Comparison of ENCODE assay signal across 21 cellular contexts in genomic region chr3:171195686-171196085, GRCh38.
DNase-seq lines count a peak whose midpoint lies in the region; ATAC-seq, FAIRE-seq and TF ChIP-seq lines count a peak whose summit lies in the region.
"Had no signal": no experiment of that assay in that cellular context is flagged by ENCODE, and none has a peak within 500 bp of the region (broad histone marks: within the 10 kb centered on the region; RNA-seq: fewer than 3 reads in every experiment).

No MANE protein-coding gene starts in this region.

- no peaks in the 10 kb centered on the region for H4K20me1 ChIP-seq in HCT116 (ENCODE audit: insufficient read depth)
- no peaks in the 10 kb centered on the region for H4K20me1 ChIP-seq in astrocyte (ENCODE audit: insufficient read depth, low read length)

- no peaks in the 10 kb centered on the region for H3K27me3 Mint-ChIP-seq in astrocyte (ENCODE audit: low read depth, unreplicated experiment)
- H3K27me3 Mint-ChIP-seq: CD4-positive, alpha-beta T cell had no signal

- no peak overlapping the region for H3K9ac ChIP-seq in HCT116 (ENCODE audit: low read length)
- H3K9ac ChIP-seq in astrocyte (ENCODE audit: low read length) = no peak overlapping the region
- H3K9ac ChIP-seq in colonic mucosa (ENCODE audit: low read depth in 2 of 2, low read length in 2 of 2) = no peak overlapping the region
- H3K9ac ChIP-seq: KMS-11 had no signal

- ATAC-seq in HCT116 (no peak), HG02840 (IDR thresholded peaks at IDR 0.05; ENCODE audit: low FRiP score, unreplicated experiment) (no peak)
- ATAC-seq: left lobe of liver, mucosa of descending colon had no signal

- H3K4me1 Mint-ChIP-seq in astrocyte (ENCODE audit: low read depth, unreplicated experiment) = peaks cover 68% of the 10 kb centered on the region

- no peaks in the 10 kb centered on the region for H3K79me2 ChIP-seq in HCT116 (ENCODE audit: insufficient read depth, low read length)
- H3K79me2 ChIP-seq in astrocyte (ENCODE audit: insufficient read depth, low read length) = no peaks in the 10 kb centered on the region

- no peak for TF ChIP-seq POLR2A in HCT116 (IDR thresholded peaks at IDR 0.05; ENCODE audit: borderline replicate concordance, extremely low read depth, insufficient read depth, insufficient read length)

- H2AFZ ChIP-seq in HCT116 (ENCODE audit: low read depth, low read length, poor library complexity, severe bottlenecking) (no peak overlapping the region), astrocyte (ENCODE audit: low read depth, low read length) (no peak overlapping the region)

- H3K9me2 ChIP-seq in HCT116 (ENCODE audit: insufficient read depth) = no peaks in the 10 kb centered on the region

- no peak for FAIRE-seq in astrocyte (lab: Jason Lieb, UNC)

- H3K4me2 ChIP-seq in HCT116 (ENCODE audit: low read length) (no peak overlapping the region), astrocyte (ENCODE audit: low read length) (no peak overlapping the region)
- H3K4me2 ChIP-seq: KMS-11 had no signal

- H3K27ac ChIP-seq in AG04450 (ENCODE audit: low read depth, low read length) (no peak overlapping the region), HCT116 (ENCODE audit: low read depth, low read length) (no peak overlapping the region), astrocyte (ENCODE audit: low read depth, low read length) (no peak overlapping the region), colonic mucosa (no peak overlapping the region)
- H3K27ac ChIP-seq: coronary artery, KMS-11, WERI-Rb-1 had no signal

- TF ChIP-seq RAD21 in HCT116 (IDR thresholded peaks at IDR 0.05; ENCODE audit: low read depth) = no peak

- BruUV-seq in HCT116 (replicated peaks; lab: Mats Ljungman, UMichigan) = no TSS peak

- CTCF ChIA-PET in AG04450 (lab: Charles Lee) (interaction anchor here (0.6 to 2.0 kb wide), 4 partner anchors 10 to 885 kb away, joined by 3 to 10 read pairs (median 6); no protein-coding TSS in a partner anchor), HCT116 (lab: Charles Lee) (no interaction called here)

- POLR2A ChIA-PET in AG04450 (lab: Yijun Ruan, JAX) (no interaction called here), HCT116 (lab: Charles Lee) (no interaction called here)

- DNase-seq in AG04450 (ENCODE audit: low read depth, low spot score) (no peak), HCT116 (ENCODE audit: low read depth, low spot score) (no peak), astrocyte (ENCODE audit: low read depth) (no peak), fibroblast of villous mesenchyme (ENCODE audit: low read depth) (no peak), activated gamma-delta T cell (lab: John Stamatoyannopoulos, UW) (no peak), globus pallidus (ENCODE audit: low spot score) (no peak), colonic mucosa (no peak)
- DNase-seq: activated CD4-positive, alpha-beta T cell treated with anti-CD3 and anti-CD28 coated beads, Interleukin-2, amount 50 U/mL, for 4 hours; activated naive CD4-positive, alpha-beta T cell treated with anti-CD3 and anti-CD28 coated beads for 36 hours; activated T-cell treated with anti-CD3 and anti-CD28 coated beads, Interleukin-2, amount 50 U/mL, for 1 hour; CD4-positive, alpha-beta T cell; DMS79 treated with DMSO at 0.1 percent for 48 hours; mucosa of descending colon; NCI-H1105 treated with DMSO at 0.1 percent for 48 hours; NCI-H526; SIG-M5; WERI-Rb-1 had no signal

- no peak overlapping the region for H3K4me3 Mint-ChIP-seq in astrocyte (ENCODE audit: unreplicated experiment)
- H3K4me3 Mint-ChIP-seq: activated naive CD4-positive, alpha-beta T cell treated with anti-CD3 and anti-CD28 coated beads for 36 hours; CD4-positive, alpha-beta T cell had no signal

- no peak overlapping the region for H3K4me3 ChIP-seq in AG04450 (ENCODE audit: low read depth, low read length)
- H3K4me3 ChIP-seq in HCT116 (replicated peaks in 1 of 2; ENCODE audit: low read depth in 1 of 2, low read length in 2 of 2) = no peak overlapping the region
- H3K4me3 ChIP-seq in astrocyte (ENCODE audit: insufficient read depth, low read depth, low read length) = no peak overlapping the region
- no peak overlapping the region for H3K4me3 ChIP-seq in fibroblast of villous mesenchyme (ENCODE audit: low read depth, low read length)
- H3K4me3 ChIP-seq in colonic mucosa = no peak overlapping the region
- H3K4me3 ChIP-seq: coronary artery, mucosa of descending colon had no signal

- RAD21 ChIA-PET in HCT116 (lab: Charles Lee; ENCODE audit: low non-redundant PET in 1 of 2, low total read pairs in 2 of 2, uncharacterized antibody in 2 of 2, unreplicated experiment in 2 of 2) = no interaction called here

- H3K4me1 ChIP-seq in HCT116 (ENCODE audit: control insufficient read depth in 1 of 2, insufficient read depth in 2 of 2, low read length in 2 of 2) = peaks cover 29 to 36% of the 10 kb centered on the region in 2 experiments
- H3K4me1 ChIP-seq in astrocyte (ENCODE audit: insufficient read depth, low read length) = peaks cover 33% of the 10 kb centered on the region
- H3K4me1 ChIP-seq in colonic mucosa = no peaks in the 10 kb centered on the region

- no peak overlapping the region for H3K27ac Mint-ChIP-seq in astrocyte (ENCODE audit: unreplicated experiment)
- H3K27ac Mint-ChIP-seq: activated naive CD4-positive, alpha-beta T cell treated with anti-CD3 and anti-CD28 coated beads for 36 hours; CD4-positive, alpha-beta T cell had no signal

- no peaks in the 10 kb centered on the region for H3K36me3 ChIP-seq in HCT116 (ENCODE audit: control insufficient read depth in 1 of 2, insufficient read depth in 2 of 2, low read length in 2 of 2)
- no peaks in the 10 kb centered on the region for H3K36me3 ChIP-seq in astrocyte (ENCODE audit: insufficient read depth, low read length)
- no peaks in the 10 kb centered on the region for H3K36me3 ChIP-seq in colonic mucosa
- H3K36me3 ChIP-seq: WERI-Rb-1 had no signal

- peaks cover 1% of the 10 kb centered on the region for H3K9me3 Mint-ChIP-seq in astrocyte (ENCODE audit: unreplicated experiment)

- H3K9me3 ChIP-seq in AG04450 (ENCODE audit: control insufficient read depth, insufficient read depth, low read length) (no peaks in the 10 kb centered on the region), HCT116 (ENCODE audit: control insufficient read depth in 1 of 2, insufficient read depth in 1 of 2, low read depth in 1 of 2, low read length in 2 of 2) (no peaks in the 10 kb centered on the region), astrocyte (ENCODE audit: insufficient read depth, low read depth, low read length) (no peaks in the 10 kb centered on the region), colonic mucosa (no peaks in the 10 kb centered on the region)
- H3K9me3 ChIP-seq: mucosa of descending colon had no signal

- no peaks in the 10 kb centered on the region for H3K27me3 ChIP-seq in AG04450 (ENCODE audit: control insufficient read depth, insufficient read depth, low read length)
- no peaks in the 10 kb centered on the region for H3K27me3 ChIP-seq in HCT116 (ENCODE audit: insufficient read depth, low read length)
- H3K27me3 ChIP-seq in astrocyte (ENCODE audit: insufficient read depth, low read length) = no peaks in the 10 kb centered on the region
- no peaks in the 10 kb centered on the region for H3K27me3 ChIP-seq in colonic mucosa

- peaks cover 8% of the 10 kb centered on the region for H3K36me3 Mint-ChIP-seq in astrocyte (ENCODE audit: low read depth, unreplicated experiment)

- peak; percentile 26; the same call in 1 of the 2 replicates for TF ChIP-seq CTCF in AG04450 (IDR thresholded peaks at IDR 0.05; ENCODE audit: low read depth, low read length)
- TF ChIP-seq CTCF in HCT116 (IDR thresholded peaks at IDR 0.05 in 2 of 3, conservative IDR thresholded peaks at IDR 0.05 in 1 of 3; ENCODE audit: borderline replicate concordance in 1 of 3, insufficient read depth in 1 of 3, low read depth in 2 of 3, low read length in 2 of 3) = peak in 2 of 3 experiments; percentile 25 to 48; a peak in 4 of 6 replicates
- TF ChIP-seq CTCF in astrocyte (IDR thresholded peaks at IDR 0.05; ENCODE audit: insufficient read depth, low read depth, low read length) = peak; percentile 19
- TF ChIP-seq CTCF in fibroblast of villous mesenchyme (IDR thresholded peaks at IDR 0.05; ENCODE audit: insufficient read depth, low read depth, low read length) = peak; percentile 28
- TF ChIP-seq CTCF in colonic mucosa (IDR thresholded peaks at IDR 0.05) = no peak

- intact Hi-C loops in HCT116 (cut with micrococcal nuclease) = no loop called here
- intact Hi-C loops in colonic mucosa (cut with DNase I) = no loop called here

TF ChIP-seq in HCT116, 20 proteins besides CTCF, POLR2A, EP300 and RAD21 (continues in another document):
- no peak for TF ChIP-seq CBX3 (IDR thresholded peaks at IDR 0.05; ENCODE audit: low read depth)
- no peak for TF ChIP-seq REST (IDR thresholded peaks at IDR 0.05; ENCODE audit: low read depth)
- TF ChIP-seq EZH2phosphoT487 (IDR thresholded peaks at IDR 0.05; ENCODE audit: borderline replicate concordance) = no peak
- TF ChIP-seq ELF1 (IDR thresholded peaks at IDR 0.05; ENCODE audit: borderline replicate concordance, low read depth) = no peak
- no peak for TF ChIP-seq SRF (IDR thresholded peaks at IDR 0.05; ENCODE audit: low read depth)
- TF ChIP-seq ATF3 (IDR thresholded peaks at IDR 0.05) = no peak
